Comparison of ENCODE assay signal across 11 cellular contexts in the genomic region with DNA sequence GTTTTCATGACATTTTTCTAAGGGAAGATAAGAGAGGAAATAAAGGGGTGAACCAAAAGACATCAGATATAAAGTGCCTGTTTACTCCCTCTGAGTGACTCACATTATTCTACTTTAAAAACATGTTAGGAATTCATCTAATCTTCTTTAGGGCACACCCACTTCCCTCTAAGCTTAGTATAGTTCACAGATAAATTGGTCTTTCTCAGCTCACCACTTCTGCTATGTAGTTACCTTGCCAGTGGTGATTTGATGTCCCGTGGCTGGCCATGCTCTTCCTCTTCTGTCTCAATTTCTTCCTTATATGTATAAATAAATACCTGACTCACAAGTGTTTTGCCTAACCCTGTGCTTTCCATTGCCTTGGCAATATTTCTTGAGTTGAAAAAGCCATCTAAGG.
DNase-seq lines count a peak whose midpoint lies in the region; ATAC-seq and TF ChIP-seq lines count a peak whose summit lies in the region.
"Had no signal": no experiment of that assay in that cellular context is flagged by ENCODE, and none has a peak within 500 bp of the region (broad histone marks: within the 10 kb centered on the region; RNA-seq: fewer than 3 reads in every experiment).

No MANE protein-coding gene starts in this region.

- peak; percentile 98 for ATAC-seq in esophagus mucosa
- no peak for ATAC-seq in GM19324 (IDR thresholded peaks at IDR 0.05; ENCODE audit: low FRiP score, unreplicated experiment)

- TF ChIP-seq CTCF in PC-9 (conservative IDR thresholded peaks at IDR 0.05) = no peak
- TF ChIP-seq CTCF in nephron (IDR thresholded peaks at IDR 0.05; ENCODE audit: unreplicated experiment in 3 of 3) = no peak
- no peak for TF ChIP-seq CTCF in nephron progenitor cell (IDR thresholded peaks at IDR 0.05)
- no peak for TF ChIP-seq CTCF in OCI-LY7 (conservative IDR thresholded peaks at IDR 0.05; ENCODE audit: low read length)
- TF ChIP-seq CTCF in progenitor cell of endocrine pancreas (IDR thresholded peaks at IDR 0.05; ENCODE audit: unreplicated experiment) = no peak

- peaks cover 26% of the 10 kb centered on the region for H3K36me3 Mint-ChIP-seq in nephron (ENCODE audit: low read depth)
- H3K36me3 Mint-ChIP-seq in nephron progenitor cell (ENCODE audit: low read depth) = peaks cover 48% of the 10 kb centered on the region
- peaks cover 6% of the 10 kb centered on the region for H3K36me3 Mint-ChIP-seq in progenitor cell of endocrine pancreas (ENCODE audit: insufficient read depth)

- H3K4me3 Mint-ChIP-seq in nephron = no peak overlapping the region
- H3K4me3 Mint-ChIP-seq in nephron progenitor cell = no peak overlapping the region
- no peak overlapping the region for H3K4me3 Mint-ChIP-seq in progenitor cell of endocrine pancreas (ENCODE audit: low read depth)

- H3F3A ChIP-seq in PC-9 (ENCODE audit: insufficient read depth, low read depth) = peaks cover 44% of the 10 kb centered on the region

- H3K9me2 ChIP-seq in PC-9 (ENCODE audit: insufficient read depth) (no peaks in the 10 kb centered on the region), OCI-LY7 (ENCODE audit: insufficient read depth, low read length) (no peaks in the 10 kb centered on the region)

- POLR2A ChIA-PET in PC-9 (lab: Charles Lee; ENCODE audit: unreplicated experiment) = interaction anchor here (0.6 to 0.7 kb wide), 5 partner anchors 21 to 96 kb away, joined by 3 to 4 read pairs (median 3); no protein-coding TSS in a partner anchor
- POLR2A ChIA-PET in OCI-LY7 (lab: Charles Lee) = no interaction called here

- H3K36me3 ChIP-seq in PC-9 (ENCODE audit: low read depth) (no peaks in the 10 kb centered on the region; the same call in 1 of the 2 replicates), OCI-LY7 (ENCODE audit: insufficient read depth, low read length) (no peaks in the 10 kb centered on the region)

- H3K4me2 ChIP-seq in PC-9 (peak overlapping the region; percentile 70), OCI-LY7 (ENCODE audit: low read length) (no peak overlapping the region)

- H3K9me3 ChIP-seq in PC-9 (ENCODE audit: insufficient read depth, low read depth) (peaks cover 12% of the 10 kb centered on the region; the same call in 1 of the 2 replicates), OCI-LY7 (ENCODE audit: low read length) (no peaks in the 10 kb centered on the region)

- H3K79me2 ChIP-seq in PC-9 (ENCODE audit: low read depth) = peaks cover 36% of the 10 kb centered on the region; the same call in 1 of the 2 replicates
- H3K79me2 ChIP-seq in OCI-LY7 (ENCODE audit: insufficient read depth, low read depth, low read length) = no peaks in the 10 kb centered on the region

- DNase-seq in EH (ENCODE audit: low read depth) (peak; percentile 84), PC-9 (peak; percentile 58 to 95), nephron progenitor cell (no peak), OCI-LY7 (ENCODE audit: low spot score) (no peak), progenitor cell of endocrine pancreas (ENCODE audit: low spot score, unreplicated experiment) (no peak)
- DNase-seq: DMS79, GOT3, midbrain had no signal

- no peak overlapping the region; the same call in 1 of the 2 replicates for H2AFZ ChIP-seq in PC-9
- H2AFZ ChIP-seq in OCI-LY7 (ENCODE audit: low read length) = no peak overlapping the region

- peaks cover 3% of the 10 kb centered on the region for H3K9me3 Mint-ChIP-seq in nephron
- peaks cover 10% of the 10 kb centered on the region for H3K9me3 Mint-ChIP-seq in nephron progenitor cell
- H3K9me3 Mint-ChIP-seq in progenitor cell of endocrine pancreas (ENCODE audit: low read depth) = peaks cover 6% of the 10 kb centered on the region

- H3K4me1 ChIP-seq in PC-9 (replicated peaks; ENCODE audit: insufficient read depth) (peaks cover 52% of the 10 kb centered on the region), OCI-LY7 (ENCODE audit: insufficient read depth, low read length, poor library complexity, severe bottlenecking) (no peaks in the 10 kb centered on the region)

- H4K20me1 ChIP-seq in PC-9 (ENCODE audit: insufficient read depth) (no peaks in the 10 kb centered on the region), OCI-LY7 (ENCODE audit: insufficient read depth, low read length) (no peaks in the 10 kb centered on the region)

- no peaks in the 10 kb centered on the region for H3K27me3 ChIP-seq in PC-9 (ENCODE audit: insufficient read depth, low read depth)

- H3K4me3 ChIP-seq in PC-9 (peak overlapping the region; percentile 44; the same call in 1 of the 2 replicates), OCI-LY7 (ENCODE audit: low read depth, low read length, poor library complexity, severe bottlenecking) (no peak overlapping the region)

- BruUV-seq in PC-9 (replicated peaks; lab: Mats Ljungman, UMichigan) (no TSS peak), OCI-LY7 (replicated peaks; lab: Mats Ljungman, UMichigan) (no TSS peak)

- intact Hi-C loops in PC-9 (cut with micrococcal nuclease; ENCODE audit: unreplicated experiment) = loop anchor here (1.0 to 5.0 kb wide), 5 partner anchors 32 to 539 kb away; no protein-coding TSS in a partner anchor
- intact Hi-C loops in OCI-LY7 (cut with micrococcal nuclease; ENCODE audit: unreplicated experiment) = no loop called here

- H3K27ac Mint-ChIP-seq in nephron = peak overlapping the region; percentile 23 to 43 (median 33)
- no peak overlapping the region for H3K27ac Mint-ChIP-seq in nephron progenitor cell
- H3K27ac Mint-ChIP-seq in progenitor cell of endocrine pancreas = no peak overlapping the region

- H3K27ac ChIP-seq in PC-9 = peak overlapping the region; percentile 94
- no peak overlapping the region for H3K27ac ChIP-seq in OCI-LY7 (ENCODE audit: low read depth, low read length, poor library complexity, severe bottlenecking)

- CTCF ChIA-PET in PC-9 (lab: Charles Lee) = no interaction called here
- CTCF ChIA-PET in OCI-LY7 (lab: Charles Lee; ENCODE audit: unreplicated experiment) = no interaction called here

- no peaks in the 10 kb centered on the region for H3K27me3 Mint-ChIP-seq in nephron (ENCODE audit: low read depth)
- H3K27me3 Mint-ChIP-seq in nephron progenitor cell (ENCODE audit: low read depth, poor library complexity) = no peaks in the 10 kb centered on the region
- H3K27me3 Mint-ChIP-seq in progenitor cell of endocrine pancreas = no peaks in the 10 kb centered on the region

- H3K4me1 Mint-ChIP-seq in nephron (peaks cover 38% of the 10 kb centered on the region), nephron progenitor cell (no peaks in the 10 kb centered on the region), progenitor cell of endocrine pancreas (ENCODE audit: low read depth) (peaks cover 4% of the 10 kb centered on the region)

Comparison
In these comparisons a context has a peak if more than half of its experiments do, and no peak if none do; other contexts are left out.
1. DNase-seq: peak in EH (single experiment) and PC-9 (2 of 2); none in nephron progenitor cell (single experiment), OCI-LY7 (single experiment) and progenitor cell of endocrine pancreas (single experiment).
2. H3K27ac Mint-ChIP-seq: peak in nephron (3 of 3); none in nephron progenitor cell (single experiment) and progenitor cell of endocrine pancreas (single experiment).